ENCODE assay signal across 1 cellular context in genomic region chr11:86740628-86741488, GRCh38.
A peak's percentile ranks its signal among the peaks of the same experiment; 100 is the strongest.
TF ChIP-seq lines count a peak whose summit lies in the region.

No MANE protein-coding gene starts in this region.

TF ChIP-seq in HepG2, 621 proteins besides CTCF, POLR2A, EP300 and RAD21 (continued from another document and continues in another):
- TF ChIP-seq CENPBD1 (CRISPR knock-in tag; IDR thresholded peaks at IDR 0.05; ENCODE audit: borderline replicate concordance, low read depth) = no peak
- TF ChIP-seq ZNF501 (CRISPR knock-in tag; IDR thresholded peaks at IDR 0.05) = no peak
- no peak for TF ChIP-seq WIZ (CRISPR knock-in tag; IDR thresholded peaks at IDR 0.05)
- TF ChIP-seq NR2C2 (CRISPR knock-in tag; IDR thresholded peaks at IDR 0.05; ENCODE audit: borderline replicate concordance) = no peak
- TF ChIP-seq ZGPAT (CRISPR knock-in tag; IDR thresholded peaks at IDR 0.05) = no peak
- 0 out of 4 replicates have a peak, but pooled peaks of 1 of the 2 experiments have one; percentile 16 for TF ChIP-seq ATF4 (CRISPR knock-in tag; IDR thresholded peaks at IDR 0.05)
- TF ChIP-seq CERS6 (CRISPR knock-in tag; IDR thresholded peaks at IDR 0.05) = no peak
- TF ChIP-seq HDAC1 (CRISPR knock-in tag; IDR thresholded peaks at IDR 0.05) = no peak
- no peak for TF ChIP-seq E2F1 (CRISPR knock-in tag; IDR thresholded peaks at IDR 0.05)
- TF ChIP-seq ZNF589 (CRISPR knock-in tag; conservative IDR thresholded peaks at IDR 0.05) = no peak
- no peak for TF ChIP-seq HNF4G (IDR thresholded peaks at IDR 0.05; ENCODE audit: borderline replicate concordance, low read depth, low read length)
- TF ChIP-seq HNF4G (CRISPR knock-in tag; IDR thresholded peaks at IDR 0.05; ENCODE audit: borderline replicate concordance, low read depth) = no peak
- no peak for TF ChIP-seq MEIS1 (CRISPR knock-in tag; IDR thresholded peaks at IDR 0.05; ENCODE audit: borderline replicate concordance)
- no peak for TF ChIP-seq ZNF841 (CRISPR knock-in tag; IDR thresholded peaks at IDR 0.05; ENCODE audit: borderline replicate concordance)
- no peak for TF ChIP-seq TRIM22 (IDR thresholded peaks at IDR 0.05)
- TF ChIP-seq TBP (CRISPR knock-in tag; IDR thresholded peaks at IDR 0.05) = no peak
- no peak for TF ChIP-seq NR0B2 (CRISPR knock-in tag; IDR thresholded peaks at IDR 0.05)
- TF ChIP-seq ATRX (CRISPR knock-in tag; IDR thresholded peaks at IDR 0.05; ENCODE audit: borderline replicate concordance) = no peak
- no peak for TF ChIP-seq CEBPZ (IDR thresholded peaks at IDR 0.05; ENCODE audit: low read length)
- 0 out of 2 replicates have a peak, but pooled peaks have one; percentile 24 for TF ChIP-seq CEBPB (IDR thresholded peaks at IDR 0.05; ENCODE audit: borderline replicate concordance, low read depth, low read length)
- no peak for TF ChIP-seq DBP (CRISPR knock-in tag; IDR thresholded peaks at IDR 0.05; ENCODE audit: not compliant biosample characterization)
- no peak for TF ChIP-seq MXD4 (CRISPR knock-in tag; IDR thresholded peaks at IDR 0.05)
- no peak for TF ChIP-seq ZSCAN30 (CRISPR knock-in tag; IDR thresholded peaks at IDR 0.05)
- no peak for TF ChIP-seq GMEB2 (CRISPR knock-in tag; IDR thresholded peaks at IDR 0.05; ENCODE audit: low read depth)
- TF ChIP-seq CREM (IDR thresholded peaks at IDR 0.05) = no peak
- TF ChIP-seq CREM (CRISPR knock-in tag; IDR thresholded peaks at IDR 0.05) = no peak
- TF ChIP-seq PHF8 (CRISPR knock-in tag; IDR thresholded peaks at IDR 0.05) = no peak
- TF ChIP-seq ZNF574 (CRISPR knock-in tag; IDR thresholded peaks at IDR 0.05) = no peak
- TF ChIP-seq CSRNP1 (CRISPR knock-in tag; IDR thresholded peaks at IDR 0.05) = no peak
- TF ChIP-seq HINFP (CRISPR knock-in tag; IDR thresholded peaks at IDR 0.05; ENCODE audit: low read depth) = no peak
- no peak for TF ChIP-seq LBX2 (CRISPR knock-in tag; IDR thresholded peaks at IDR 0.05; ENCODE audit: borderline replicate concordance)
- no peak for TF ChIP-seq RFX1 (IDR thresholded peaks at IDR 0.05)
- TF ChIP-seq ATF3 (CRISPR knock-in tag; IDR thresholded peaks at IDR 0.05) = peak; percentile 87
- peak; percentile 52; the same call in 1 of the 2 replicates for TF ChIP-seq HMG20A (CRISPR knock-in tag; IDR thresholded peaks at IDR 0.05; ENCODE audit: borderline replicate concordance)
- no peak for TF ChIP-seq ZNF615 (CRISPR knock-in tag; IDR thresholded peaks at IDR 0.05; ENCODE audit: borderline replicate concordance)
- TF ChIP-seq PHB2 (IDR thresholded peaks at IDR 0.05; ENCODE audit: partially characterized antibody) = no peak
- no peak for TF ChIP-seq ZSCAN12 (CRISPR knock-in tag; IDR thresholded peaks at IDR 0.05)
- no peak for TF ChIP-seq ZFX (CRISPR knock-in tag; IDR thresholded peaks at IDR 0.05; ENCODE audit: low read depth)
